23 cellular contexts compared by ENCODE assay signal in the genomic region with DNA sequence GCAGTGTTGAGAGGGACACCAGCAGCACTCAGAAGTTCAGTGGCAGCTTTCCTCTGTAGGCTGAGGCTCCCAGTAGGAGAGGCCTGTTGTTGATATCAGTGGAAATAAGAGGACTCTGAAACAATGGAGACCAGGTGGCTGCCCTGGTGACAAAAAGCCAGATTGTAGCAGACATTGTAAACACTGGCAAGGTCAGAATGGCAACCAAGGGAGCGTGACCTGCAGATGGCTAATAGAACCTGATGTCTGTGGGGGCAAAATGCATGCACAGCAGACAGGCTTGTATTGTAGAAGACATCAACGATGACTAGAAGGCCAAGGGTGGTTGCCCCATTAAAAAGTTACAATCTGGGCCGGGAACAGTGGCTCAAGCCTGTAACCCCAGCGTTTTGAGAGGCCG. TPM values are rescaled to one million over a fixed set of nuclear protein-coding genes. Genes with fewer than 3 reads are reported as not detected.
DNase-seq lines count a peak whose midpoint lies in the region; ATAC-seq, FAIRE-seq and TF ChIP-seq lines count a peak whose summit lies in the region.
"Had no signal": no experiment of that assay in that cellular context is flagged by ENCODE, and none has a peak within 500 bp of the region (broad histone marks: within the 10 kb centered on the region; RNA-seq: fewer than 3 reads in every experiment).

No MANE protein-coding gene starts in this region.

- no peak overlapping the region for H3K27ac Mint-ChIP-seq in activated CD8-positive, alpha-beta T cell treated with anti-CD3 and anti-CD28 coated beads, Interleukin-2, amount 10 ng/mL, durations not matched to agents 7 days and 5 days
- no peak overlapping the region for H3K27ac Mint-ChIP-seq in stimulated activated effector memory CD8-positive, alpha-beta T cell treated with anti-CD3 and anti-CD28 coated beads, Interleukin-12 subunit alpha, Interleukin-12 subunit beta, amount 100 ng/mL, for 72 hours
- H3K27ac Mint-ChIP-seq: activated CD4-positive, alpha-beta memory T cell treated with anti-CD3 and anti-CD28 coated beads, Interleukin-2, amount 10 ng/mL, durations not matched to agents 7 days and 5 days; activated naive CD8-positive, alpha-beta T cell treated with anti-CD3 and anti-CD28 coated beads, Interleukin-2, amount 50 U/mL, for 24 hours; activated T-helper 1 cell treated with anti-CD3 and anti-CD28 coated beads, Interleukin-12 subunit alpha, Interleukin-12 subunit beta, Interleukin-2, Interleukin-4 antibody, amounts not matched to agents 30 ng/mL and 10 ng/mL and 1 ng/mL, durations not matched to agents 14 hours and 24 hours and 36 hours; effector memory CD8-positive, alpha-beta T cell; stimulated activated memory B cell treated with anti-CD40 and anti-IgM and Interleukin-4, amounts not matched to agents 10 μg/mL and 1 μg/mL and 100 μg/mL, for 72 hours; type B pancreatic cell had no signal

- H3K36me3 ChIP-seq in body of pancreas (replicated peaks in 1 of 2; ENCODE audit: insufficient read depth in 1 of 2, low read depth in 2 of 2), result no peaks in the 10 kb centered on the region
- H3K36me3 ChIP-seq: ovary had no signal

- TF ChIP-seq POLR2A in A549 (IDR thresholded peaks at IDR 0.05; ENCODE audit: low read length), result no peak
- TF ChIP-seq POLR2A in body of pancreas (IDR thresholded peaks at IDR 0.05), result no peak

- no peak for FAIRE-seq in A549 (lab: Jason Lieb, UNC)

- TF ChIP-seq CTCF in A549 (IDR thresholded peaks at IDR 0.05), result no peak
- no peak for TF ChIP-seq CTCF in body of pancreas (IDR thresholded peaks at IDR 0.05)

- CTCF ChIA-PET in A549 (lab: Yijun Ruan, JAX), result interaction anchor here (0.6 to 1.2 kb wide), 3 partner anchors 11 to 60 kb away, joined by 3 to 7 read pairs (median 3); no protein-coding TSS in a partner anchor
- CTCF ChIA-PET in activated CD8-positive, alpha-beta T cell treated with anti-CD3 and anti-CD28 coated beads, Interleukin-2, amount 10 ng/mL, durations not matched to agents 7 days and 5 days (lab: Charles Lee), result no interaction called here

- TF ChIP-seq RAD21 in A549 (conservative IDR thresholded peaks at IDR 0.05 in 1 of 2, IDR thresholded peaks at IDR 0.05 in 1 of 2) (no peak), Ishikawa (IDR thresholded peaks at IDR 0.05; ENCODE audit: low read depth) (no peak)

- H3K4me3 ChIP-seq in A549, result no peak overlapping the region
- no peak overlapping the region for H3K4me3 ChIP-seq in body of pancreas
- H3K4me3 ChIP-seq: ovary had no signal

- intact Hi-C loops in body of pancreas (cut with DNase I), result no loop called here

- no peaks in the 10 kb centered on the region for H3K36me3 Mint-ChIP-seq in activated CD8-positive, alpha-beta T cell treated with anti-CD3 and anti-CD28 coated beads, Interleukin-2, amount 10 ng/mL, durations not matched to agents 7 days and 5 days (ENCODE audit: low read depth)
- no peaks in the 10 kb centered on the region for H3K36me3 Mint-ChIP-seq in stimulated activated effector memory CD8-positive, alpha-beta T cell treated with anti-CD3 and anti-CD28 coated beads, Interleukin-12 subunit alpha, Interleukin-12 subunit beta, amount 100 ng/mL, for 72 hours
- H3K36me3 Mint-ChIP-seq: stimulated activated memory B cell treated with anti-CD40 and anti-IgM and Interleukin-4, amounts not matched to agents 10 μg/mL and 1 μg/mL and 100 μg/mL, for 72 hours; type B pancreatic cell had no signal

- DNase-seq in A549 (ENCODE audit: low read depth in 1 of 2, low spot score in 1 of 2) (no peak), NCI-H2196 (lab: John Stamatoyannopoulos, UW; ENCODE audit: unreplicated experiment) (peak; percentile 67), body of pancreas (peak; percentile 56 to 77 (median 65)), C1 segment of cervical spinal cord (lab: John Stamatoyannopoulos, UW) (no peak)
- DNase-seq in activated CD8-positive, alpha-beta T cell treated with anti-CD3 and anti-CD28 coated beads, Interleukin-2, amount 10 ng/mL, durations not matched to agents 7 days and 5 days, result no peak
- DNase-seq in activated CD8-positive, alpha-beta memory T cell treated with anti-CD3 and anti-CD28 coated beads for 24 hours, result no peak
- no peak for DNase-seq in stimulated activated effector memory CD8-positive, alpha-beta T cell treated with anti-CD3 and anti-CD28 coated beads, Interleukin-12 subunit alpha, Interleukin-12 subunit beta, amount 100 ng/mL, for 72 hours (ENCODE audit: low spot score in 2 of 2)
- DNase-seq: activated CD4-positive, alpha-beta memory T cell treated with anti-CD3 and anti-CD28 coated beads, Interleukin-2, amount 10 ng/mL, durations not matched to agents 7 days and 5 days; activated naive CD8-positive, alpha-beta T cell treated with anti-CD3 and anti-CD28 coated beads, Interleukin-2, amount 50 U/mL, for 24 hours; Caco-2; effector memory CD8-positive, alpha-beta T cell; hypothalamus; NCI-H1048; ovary; PC-3 had no signal

- no peaks in the 10 kb centered on the region for H3K4me1 Mint-ChIP-seq in activated CD8-positive, alpha-beta T cell treated with anti-CD3 and anti-CD28 coated beads, Interleukin-2, amount 10 ng/mL, durations not matched to agents 7 days and 5 days (ENCODE audit: low read depth)
- H3K4me1 Mint-ChIP-seq in stimulated activated effector memory CD8-positive, alpha-beta T cell treated with anti-CD3 and anti-CD28 coated beads, Interleukin-12 subunit alpha, Interleukin-12 subunit beta, amount 100 ng/mL, for 72 hours, result no peaks in the 10 kb centered on the region
- H3K4me1 Mint-ChIP-seq: activated CD4-positive, alpha-beta memory T cell treated with anti-CD3 and anti-CD28 coated beads, Interleukin-2, amount 10 ng/mL, durations not matched to agents 7 days and 5 days; activated naive CD8-positive, alpha-beta T cell treated with anti-CD3 and anti-CD28 coated beads, Interleukin-2, amount 50 U/mL, for 24 hours; stimulated activated memory B cell treated with anti-CD40 and anti-IgM and Interleukin-4, amounts not matched to agents 10 μg/mL and 1 μg/mL and 100 μg/mL, for 72 hours had no signal

- H3K27me3 ChIP-seq in body of pancreas, result no peaks in the 10 kb centered on the region
- H3K27me3 ChIP-seq: ovary had no signal

- no peaks in the 10 kb centered on the region for H3K27me3 Mint-ChIP-seq in activated CD8-positive, alpha-beta T cell treated with anti-CD3 and anti-CD28 coated beads, Interleukin-2, amount 10 ng/mL, durations not matched to agents 7 days and 5 days (ENCODE audit: low read depth)
- H3K27me3 Mint-ChIP-seq: activated CD4-positive, alpha-beta memory T cell treated with anti-CD3 and anti-CD28 coated beads, Interleukin-2, amount 10 ng/mL, durations not matched to agents 7 days and 5 days; activated naive CD8-positive, alpha-beta T cell treated with anti-CD3 and anti-CD28 coated beads, Interleukin-2, amount 50 U/mL, for 24 hours; stimulated activated memory B cell treated with anti-CD40 and anti-IgM and Interleukin-4, amounts not matched to agents 10 μg/mL and 1 μg/mL and 100 μg/mL, for 72 hours; type B pancreatic cell had no signal

- POLR2A ChIA-PET in A549 (lab: Yijun Ruan, JAX), result no interaction called here
- POLR2A ChIA-PET in activated CD8-positive, alpha-beta T cell treated with anti-CD3 and anti-CD28 coated beads, Interleukin-2, amount 10 ng/mL, durations not matched to agents 7 days and 5 days (lab: Charles Lee), result no interaction called here

- TF ChIP-seq EP300 in A549 (IDR thresholded peaks at IDR 0.05) (no peak), Ishikawa (IDR thresholded peaks at IDR 0.05; ENCODE audit: borderline replicate concordance) (0 out of 2 replicates have a peak, but pooled peaks have one; percentile 18)

- 82% methylated on average over 5 of the region's 5 CpGs for WGBS in A549 (ENCODE audit: missing lambda C conversion rate)
- WGBS in body of pancreas, 2 donors, result 38 to 69% methylated on average over 4 to 5 of the region's 5 CpGs

- no peaks in the 10 kb centered on the region for H3K9me3 Mint-ChIP-seq in activated CD8-positive, alpha-beta T cell treated with anti-CD3 and anti-CD28 coated beads, Interleukin-2, amount 10 ng/mL, durations not matched to agents 7 days and 5 days (ENCODE audit: insufficient read depth)
- H3K9me3 Mint-ChIP-seq in stimulated activated effector memory CD8-positive, alpha-beta T cell treated with anti-CD3 and anti-CD28 coated beads, Interleukin-12 subunit alpha, Interleukin-12 subunit beta, amount 100 ng/mL, for 72 hours, result no peaks in the 10 kb centered on the region
- H3K9me3 Mint-ChIP-seq: activated CD4-positive, alpha-beta memory T cell treated with anti-CD3 and anti-CD28 coated beads, Interleukin-2, amount 10 ng/mL, durations not matched to agents 7 days and 5 days; activated naive CD8-positive, alpha-beta T cell treated with anti-CD3 and anti-CD28 coated beads, Interleukin-2, amount 50 U/mL, for 24 hours; activated T-helper 1 cell treated with anti-CD3 and anti-CD28 coated beads, Interleukin-12 subunit alpha, Interleukin-12 subunit beta, Interleukin-2, Interleukin-4 antibody, amounts not matched to agents 30 ng/mL and 10 ng/mL and 1 ng/mL, durations not matched to agents 14 hours and 24 hours and 36 hours; effector memory CD8-positive, alpha-beta T cell; stimulated activated memory B cell treated with anti-CD40 and anti-IgM and Interleukin-4, amounts not matched to agents 10 μg/mL and 1 μg/mL and 100 μg/mL, for 72 hours; type B pancreatic cell had no signal

- H3K4me1 ChIP-seq in A549 (peaks cover 27% of the 10 kb centered on the region), body of pancreas (peaks cover 30% of the 10 kb centered on the region)

- ATAC-seq in A549, result no peak
- ATAC-seq in body of pancreas, result peak; percentile 82
- no peak for ATAC-seq in activated CD8-positive, alpha-beta T cell treated with anti-CD3 and anti-CD28 coated beads, Interleukin-2, amount 10 ng/mL, durations not matched to agents 7 days and 5 days
- ATAC-seq in stimulated activated effector memory CD8-positive, alpha-beta T cell treated with anti-CD3 and anti-CD28 coated beads, Interleukin-12 subunit alpha, Interleukin-12 subunit beta, amount 100 ng/mL, for 72 hours, result no peak
- ATAC-seq: activated naive CD8-positive, alpha-beta T cell treated with anti-CD3 and anti-CD28 coated beads, Interleukin-2, amount 50 U/mL, for 24 hours; effector memory CD8-positive, alpha-beta T cell; PC-3; SK-N-SH treated with all-trans-retinoic acid at 6 μM for 48 hours; stimulated activated memory B cell treated with anti-CD40 and anti-IgM and Interleukin-4, amounts not matched to agents 10 μg/mL and 1 μg/mL and 100 μg/mL, for 72 hours had no signal

- no peak overlapping the region for H3K4me3 Mint-ChIP-seq in activated CD8-positive, alpha-beta T cell treated with anti-CD3 and anti-CD28 coated beads, Interleukin-2, amount 10 ng/mL, durations not matched to agents 7 days and 5 days
- H3K4me3 Mint-ChIP-seq in stimulated activated effector memory CD8-positive, alpha-beta T cell treated with anti-CD3 and anti-CD28 coated beads, Interleukin-12 subunit alpha, Interleukin-12 subunit beta, amount 100 ng/mL, for 72 hours, result no peak overlapping the region
- H3K4me3 Mint-ChIP-seq: activated CD4-positive, alpha-beta memory T cell treated with anti-CD3 and anti-CD28 coated beads, Interleukin-2, amount 10 ng/mL, durations not matched to agents 7 days and 5 days; activated naive CD8-positive, alpha-beta T cell treated with anti-CD3 and anti-CD28 coated beads, Interleukin-2, amount 50 U/mL, for 24 hours; activated T-helper 1 cell treated with anti-CD3 and anti-CD28 coated beads, Interleukin-12 subunit alpha, Interleukin-12 subunit beta, Interleukin-2, Interleukin-4 antibody, amounts not matched to agents 30 ng/mL and 10 ng/mL and 1 ng/mL, durations not matched to agents 14 hours and 24 hours and 36 hours; effector memory CD8-positive, alpha-beta T cell; stimulated activated memory B cell treated with anti-CD40 and anti-IgM and Interleukin-4, amounts not matched to agents 10 μg/mL and 1 μg/mL and 100 μg/mL, for 72 hours; type B pancreatic cell had no signal

- no peak overlapping the region for H3K4me2 ChIP-seq in A549

- H3K27ac ChIP-seq in A549, result peak overlapping the region; percentile 3 to 72; a peak in 4 of 6 replicates
- peak overlapping the region in 3 of 4 donors; percentile 1 to 39 (median 16) for H3K27ac ChIP-seq in body of pancreas
- H3K27ac ChIP-seq: ovary had no signal

- H3K9me3 ChIP-seq in A549 (no peaks in the 10 kb centered on the region), body of pancreas (no peaks in the 10 kb centered on the region)
- H3K9me3 ChIP-seq: Caco-2, ovary had no signal

RNA-seq across cellular contexts. Expression of a gene that starts 53.0 kb away (rescaled TPM):
- polyA plus RNA-seq in A549 (2011; rRNA removed) (0.13 and 0.15 TPM in 2 replicates), A549 (2017; fragmentation: RNase III; extraction: RNeasy Plus Mini Kit Qiagen cat#74134 plus additional on column Dnase treatment) (0.08 to 0.09 TPM (median 0.09 TPM) in 3 replicates)
- 0.08 and 0.12 TPM in 2 replicates for polyA plus RNA-seq in A549 (2012; cell fraction: cytosol; rRNA removed)
- polyA plus RNA-seq in A549 (2012; cell fraction: nucleus; rRNA removed), result 0.24 and 0.27 TPM in 2 replicates
- 0.15 and 0.21 TPM in 2 replicates for polyA minus RNA-seq in A549 (2011; rRNA and poly(A)+ RNA removed)
- not detected for total RNA-seq in body of pancreas
- total RNA-seq in activated CD8-positive, alpha-beta T cell treated with anti-CD3 and anti-CD28 coated beads, Interleukin-2, amount 10 ng/mL, durations not matched to agents 7 days and 5 days, result not detected
- total RNA-seq: activated CD4-positive, alpha-beta memory T cell treated with anti-CD3 and anti-CD28 coated beads, Interleukin-2, amount 10 ng/mL, durations not matched to agents 7 days and 5 days; activated T-helper 1 cell treated with anti-CD3 and anti-CD28 coated beads, Interleukin-12 subunit alpha, Interleukin-12 subunit beta, Interleukin-2, Interleukin-4 antibody, amounts not matched to agents 30 ng/mL and 10 ng/mL and 1 ng/mL, durations not matched to agents 14 hours and 24 hours and 36 hours; cardiac septum had no signal
- polyA plus RNA-seq: AG04450 had no signal

RNA-seq across cellular contexts. Expression of a gene that starts 59.3 kb away (rescaled TPM):
- polyA plus RNA-seq in A549 (2011; rRNA removed) (334 and 365 TPM in 2 replicates), A549 (2017; fragmentation: RNase III; extraction: RNeasy Plus Mini Kit Qiagen cat#74134 plus additional on column Dnase treatment) (138 to 180 TPM (median 179 TPM) in 3 replicates)
- 197 and 257 TPM in 2 replicates for polyA plus RNA-seq in A549 (2012; cell fraction: cytosol; rRNA removed)
- polyA plus RNA-seq in A549 (2012; cell fraction: nucleus; rRNA removed), result 1,053 and 1,132 TPM in 2 replicates
- polyA minus RNA-seq in A549 (2011; rRNA and poly(A)+ RNA removed), result 661 and 758 TPM in 2 replicates
- 100 to 1,000 TPM in 1 of 2 donors, 10 to 100 TPM in 1; 93.7 to 293 TPM for total RNA-seq in body of pancreas
- under 1 TPM; 0.42 to 0.55 TPM for total RNA-seq in activated CD8-positive, alpha-beta T cell treated with anti-CD3 and anti-CD28 coated beads, Interleukin-2, amount 10 ng/mL, durations not matched to agents 7 days and 5 days
- total RNA-seq: skeletal muscle tissue had no signal

Comparison
In these comparisons a context has a peak if more than half of its experiments do, and no peak if none do; other contexts are left out.
1. DNase-seq: peak in NCI-H2196 (single experiment) and body of pancreas (4 of 4); none in A549 (0 of 2), activated CD8-positive, alpha-beta T cell treated with anti-CD3 and anti-CD28 coated beads, Interleukin-2, amount 10 ng/mL, durations not matched to agents 7 days and 5 days (single experiment), activated CD8-positive, alpha-beta memory T cell treated with anti-CD3 and anti-CD28 coated beads for 24 hours (single experiment), C1 segment of cervical spinal cord (0 of 14) and stimulated activated effector memory CD8-positive, alpha-beta T cell treated with anti-CD3 and anti-CD28 coated beads, Interleukin-12 subunit alpha, Interleukin-12 subunit beta, amount 100 ng/mL, for 72 hours (0 of 2).
2. RNA of a gene that starts 59.3 kb away (total RNA-seq): 93.7 to 293 TPM in body of pancreas; 0.42 to 0.55 TPM in activated CD8-positive, alpha-beta T cell treated with anti-CD3 and anti-CD28 coated beads, Interleukin-2, amount 10 ng/mL, durations not matched to agents 7 days and 5 days; every median in the first group is over 10 times any median in the second.